10 cellular contexts compared by ENCODE assay signal in the genomic region with DNA sequence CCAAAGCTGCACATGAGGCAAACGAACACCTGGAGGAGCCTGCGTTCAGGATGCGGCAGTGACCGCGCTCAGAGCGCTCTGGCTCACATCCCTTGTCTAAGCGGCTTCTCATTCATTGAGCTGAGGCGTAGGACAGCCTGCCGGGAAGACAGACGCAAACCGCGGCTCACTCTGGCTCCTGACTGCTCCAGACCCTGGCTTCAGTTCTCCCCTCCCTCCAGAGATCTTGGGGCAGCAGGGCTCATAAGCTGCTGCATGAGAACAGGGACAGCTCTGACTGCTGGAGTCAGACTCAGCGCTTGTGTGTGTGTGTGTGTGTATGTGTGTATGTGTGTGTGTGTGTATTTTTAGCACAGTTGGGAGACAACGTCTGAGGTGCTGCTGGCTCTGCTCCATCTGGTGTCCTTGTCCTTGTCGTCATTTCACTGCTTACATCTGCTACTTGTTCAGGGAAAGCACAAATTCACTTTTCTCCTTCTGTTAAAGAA. TPM values are rescaled to one million over a fixed set of nuclear protein-coding genes. Genes with fewer than 3 reads are reported as not detected.
DNase-seq lines count a peak whose midpoint lies in the region; ATAC-seq lines count a peak whose summit lies in the region.
"Had no signal": no experiment of that assay in that cellular context is flagged by ENCODE, and none has a peak within 500 bp of the region (broad histone marks: within the 10 kb centered on the region; RNA-seq: fewer than 3 reads in every experiment).

No MANE protein-coding gene starts in this region.

- H3K9me3 Mint-ChIP-seq in activated T-cell treated with anti-CD3 and anti-CD28 coated beads, Interleukin-2, amount 50 U/mL, for 4 hours: no peaks in the 10 kb centered on the region
- no peaks in the 10 kb centered on the region for H3K9me3 Mint-ChIP-seq in activated CD4-positive, alpha-beta memory T cell treated with anti-CD3 and anti-CD28 coated beads for 36 hours

- no peak for DNase-seq in activated T-cell treated with anti-CD3 and anti-CD28 coated beads, Interleukin-2, amount 50 U/mL, for 4 hours
- DNase-seq in activated T-cell treated with anti-CD3 and anti-CD28 coated beads, Interleukin-2, amount 50 U/mL, for 1 hour: no peak
- peak; percentile 52 for DNase-seq in activated CD4-positive, alpha-beta memory T cell treated with anti-CD3 and anti-CD28 coated beads for 36 hours
- peak; percentile 46 for DNase-seq in left ventricle myocardium superior
- DNase-seq in stromal cell of bone marrow (ENCODE audit: low read depth): peak; percentile 13
- DNase-seq in GDM1 (lab: John Stamatoyannopoulos, UW): no peak
- DNase-seq in GM19240 (ENCODE audit: insufficient read length, low spot score): no peak
- DNase-seq: HCEC 1CT had no signal

- CTCF ChIA-PET in activated CD4-positive, alpha-beta memory T cell treated with anti-CD3 and anti-CD28 coated beads for 36 hours (lab: Charles Lee): interaction anchor here (1.1 to 1.3 kb wide), 2 partner anchors 41 to 53 kb away, joined by 4 read pairs; no protein-coding TSS in a partner anchor

- no peak overlapping the region for H3K4me3 Mint-ChIP-seq in activated T-cell treated with anti-CD3 and anti-CD28 coated beads, Interleukin-2, amount 50 U/mL, for 4 hours
- H3K4me3 Mint-ChIP-seq in activated CD4-positive, alpha-beta memory T cell treated with anti-CD3 and anti-CD28 coated beads for 36 hours: peak overlapping the region; percentile 24

- POLR2A ChIA-PET in activated CD4-positive, alpha-beta memory T cell treated with anti-CD3 and anti-CD28 coated beads for 36 hours (lab: Charles Lee): no interaction called here

- peaks cover 4% of the 10 kb centered on the region for H3K4me1 Mint-ChIP-seq in activated T-cell treated with anti-CD3 and anti-CD28 coated beads, Interleukin-2, amount 50 U/mL, for 4 hours (ENCODE audit: low read depth)
- peaks cover 23% of the 10 kb centered on the region for H3K4me1 Mint-ChIP-seq in activated CD4-positive, alpha-beta memory T cell treated with anti-CD3 and anti-CD28 coated beads for 36 hours (ENCODE audit: low read depth)

- H3K27ac Mint-ChIP-seq in activated CD4-positive, alpha-beta memory T cell treated with anti-CD3 and anti-CD28 coated beads for 36 hours: no peak overlapping the region

- intact Hi-C loops in activated CD4-positive, alpha-beta memory T cell treated with anti-CD3 and anti-CD28 coated beads for 36 hours (cut with micrococcal nuclease): loop anchor here (5.0 kb wide), 1 partner anchor 42 kb away; no protein-coding TSS in a partner anchor
- intact Hi-C loops in left ventricle myocardium superior (cut with micrococcal nuclease): no loop called here

- peak; percentile 48 to 59 for ATAC-seq in activated T-cell treated with anti-CD3 and anti-CD28 coated beads, Interleukin-2, amount 50 U/mL, for 4 hours
- ATAC-seq in left ventricle myocardium superior: peak; percentile 49
- ATAC-seq in GM21786 (IDR thresholded peaks at IDR 0.05; ENCODE audit: unreplicated experiment): no peak

- H3K36me3 Mint-ChIP-seq in activated T-cell treated with anti-CD3 and anti-CD28 coated beads, Interleukin-2, amount 50 U/mL, for 4 hours (ENCODE audit: insufficient read depth): no peaks in the 10 kb centered on the region
- H3K36me3 Mint-ChIP-seq in activated CD4-positive, alpha-beta memory T cell treated with anti-CD3 and anti-CD28 coated beads for 36 hours: no peaks in the 10 kb centered on the region

- peaks cover 60% of the 10 kb centered on the region for H3K27me3 Mint-ChIP-seq in activated T-cell treated with anti-CD3 and anti-CD28 coated beads, Interleukin-2, amount 50 U/mL, for 4 hours (ENCODE audit: low read depth)
- H3K27me3 Mint-ChIP-seq in activated CD4-positive, alpha-beta memory T cell treated with anti-CD3 and anti-CD28 coated beads for 36 hours: peaks cover 53% of the 10 kb centered on the region

RNA-seq across cellular contexts. Expression of a gene that starts 15.8 kb away (rescaled TPM):
- not detected for total RNA-seq in activated T-cell treated with anti-CD3 and anti-CD28 coated beads, Interleukin-2, amount 50 U/mL, for 4 hours
- total RNA-seq in activated CD4-positive, alpha-beta memory T cell treated with anti-CD3 and anti-CD28 coated beads for 36 hours: not detected
- total RNA-seq in left ventricle myocardium superior: not detected
- total RNA-seq: NCI-H460 had no signal

Comparison
In these comparisons a context has a peak if more than half of its experiments do, and no peak if none do; other contexts are left out.
1. DNase-seq: peak in activated CD4-positive, alpha-beta memory T cell treated with anti-CD3 and anti-CD28 coated beads for 36 hours (single experiment), left ventricle myocardium superior (single experiment) and stromal cell of bone marrow (single experiment); none in activated T-cell treated with anti-CD3 and anti-CD28 coated beads, Interleukin-2, amount 50 U/mL, for 4 hours (single experiment), activated T-cell treated with anti-CD3 and anti-CD28 coated beads, Interleukin-2, amount 50 U/mL, for 1 hour (single experiment), GDM1 (single experiment) and GM19240 (single experiment).